ENCODE assay signal across 34 cellular contexts in the genomic region with DNA sequence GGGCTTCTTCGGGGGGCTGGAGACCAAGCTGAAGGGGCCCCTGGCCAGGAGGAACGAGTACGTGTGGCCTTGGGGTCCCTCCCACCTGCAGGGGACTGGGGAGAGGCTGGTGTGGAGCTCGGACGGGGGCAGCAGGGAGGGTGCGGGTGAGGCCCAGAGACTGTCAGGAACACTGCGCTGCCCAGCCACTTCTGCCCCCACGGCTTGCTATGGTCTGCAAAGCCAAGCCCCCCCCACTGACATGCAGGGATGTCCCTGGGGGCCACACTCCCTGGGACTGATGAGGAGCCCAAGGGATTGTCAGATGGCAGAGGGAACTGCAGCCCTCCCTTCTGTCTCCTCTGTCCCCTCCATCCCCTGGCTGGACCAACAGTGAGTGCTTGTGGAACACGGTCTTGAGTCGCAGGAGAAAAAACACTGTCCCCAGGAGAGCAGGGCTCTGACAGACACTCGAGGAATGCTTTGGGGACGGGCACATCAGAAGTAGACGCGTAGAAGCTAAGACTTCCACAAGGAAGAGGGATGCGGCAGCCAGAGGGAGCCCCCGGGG. TPM values are rescaled to one million over a fixed set of nuclear protein-coding genes. Genes with fewer than 3 reads are reported as not detected.
"Had no signal": no experiment of that assay in that cellular context is flagged by ENCODE, and none has a peak within 500 bp of the region (broad histone marks: within the 10 kb centered on the region; RNA-seq: fewer than 3 reads in every experiment).

No MANE protein-coding gene starts in this region.

- H3K4me3 ChIP-seq: ascending aorta, PC-9 had no signal

- H3K9me3 ChIP-seq: ascending aorta had no signal

- H3K27ac ChIP-seq: ascending aorta, PC-9, RWPE1, WERI-Rb-1 had no signal

- ATAC-seq: activated CD8-positive, alpha-beta memory T cell treated with anti-CD3 and anti-CD28 coated beads, Interleukin-2, amount 10 ng/mL, durations not matched to agents 7 days and 5 days; Right ventricle myocardium inferior had no signal

- DNase-seq: activated CD4-positive, alpha-beta memory T cell treated with anti-CD3 and anti-CD28 coated beads, Interleukin-2, amount 10 ng/mL, durations not matched to agents 7 days and 5 days; activated CD4-positive, alpha-beta T cell treated with anti-CD3 and anti-CD28 coated beads for 1 hour; activated CD4-positive, alpha-beta T cell treated with anti-CD3 and anti-CD28 coated beads for 48 hours; activated CD4-positive, CD25-positive, alpha-beta regulatory T cell; activated CD8-positive, alpha-beta memory T cell treated with anti-CD3 and anti-CD28 coated beads for 24 hours; activated CD8-positive, alpha-beta memory T cell treated with anti-CD3 and anti-CD28 coated beads, Interleukin-2, amount 10 ng/mL, durations not matched to agents 7 days and 5 days; activated CD8-positive, alpha-beta memory T cell treated with anti-CD3 and anti-CD28 coated beads, Interleukin-2, amount 50 U/mL, for 48 hours; activated gamma-delta T cell; activated naive CD4-positive, alpha-beta T cell treated with anti-CD3 and anti-CD28 coated beads, Interleukin-2, amount 10 ng/mL, durations not matched to agents 7 days and 5 days; activated naive CD8-positive, alpha-beta T cell treated with anti-CD3 and anti-CD28 coated beads, Interleukin-2, amount 10 ng/mL, durations not matched to agents 7 days and 5 days; amygdala; NCI-H1105; NCI-H1436; NCI-H1694; NCI-H1930; NCI-H345; NCI-H526; NCI-H748 treated with DMSO at 0.1 percent for 48 hours; NK-92 treated with Interleukin-12 subunit alpha and Interleukin-12 subunit beta, amount 100 ng/mL, for 24 hours; PC-9; SW 1271; T-helper 1 cell; T-helper 2 cell; T1000; WERI-Rb-1 had no signal

- FAIRE-seq: RCC 7860 had no signal

- H3K36me3 Mint-ChIP-seq: activated CD8-positive, alpha-beta memory T cell treated with anti-CD3 and anti-CD28 coated beads, Interleukin-2, amount 10 ng/mL, durations not matched to agents 7 days and 5 days; activated naive CD4-positive, alpha-beta T cell treated with anti-CD3 and anti-CD28 coated beads, Interleukin-2, amount 10 ng/mL, durations not matched to agents 7 days and 5 days; activated naive CD8-positive, alpha-beta T cell treated with anti-CD3 and anti-CD28 coated beads, Interleukin-2, amount 10 ng/mL, durations not matched to agents 7 days and 5 days had no signal

- H3K27ac Mint-ChIP-seq: activated CD4-positive, alpha-beta memory T cell treated with anti-CD3 and anti-CD28 coated beads, Interleukin-2, amount 10 ng/mL, durations not matched to agents 7 days and 5 days; activated CD8-positive, alpha-beta memory T cell treated with anti-CD3 and anti-CD28 coated beads, Interleukin-2, amount 10 ng/mL, durations not matched to agents 7 days and 5 days; activated naive CD4-positive, alpha-beta T cell treated with anti-CD3 and anti-CD28 coated beads, Interleukin-2, amount 10 ng/mL, durations not matched to agents 7 days and 5 days; activated naive CD8-positive, alpha-beta T cell treated with anti-CD3 and anti-CD28 coated beads, Interleukin-2, amount 10 ng/mL, durations not matched to agents 7 days and 5 days; activated T-helper 2 cell treated with anti-CD3 and anti-CD28 coated beads, Interferon-gamma antibody, Interleukin-2, Interleukin-4, amounts not matched to agents 10 μg/mL and 5 μg/mL and 100 μg/mL, durations not matched to agents 14 hours and 24 hours and 36 hours had no signal

- H3K4me2 ChIP-seq: PC-9 had no signal

- H3K4me1 ChIP-seq: ascending aorta had no signal

- H3K9me3 Mint-ChIP-seq: activated CD4-positive, alpha-beta memory T cell treated with anti-CD3 and anti-CD28 coated beads, Interleukin-2, amount 10 ng/mL, durations not matched to agents 7 days and 5 days; activated naive CD4-positive, alpha-beta T cell treated with anti-CD3 and anti-CD28 coated beads, Interleukin-2, amount 10 ng/mL, durations not matched to agents 7 days and 5 days; activated naive CD8-positive, alpha-beta T cell treated with anti-CD3 and anti-CD28 coated beads, Interleukin-2, amount 10 ng/mL, durations not matched to agents 7 days and 5 days; activated T-helper 2 cell treated with anti-CD3 and anti-CD28 coated beads, Interferon-gamma antibody, Interleukin-2, Interleukin-4, amounts not matched to agents 10 μg/mL and 5 μg/mL and 100 μg/mL, durations not matched to agents 14 hours and 24 hours and 36 hours had no signal

- H2AFZ ChIP-seq: PC-9 had no signal

- H3K36me3 ChIP-seq: WERI-Rb-1 had no signal

- H3K27me3 ChIP-seq: ascending aorta had no signal

RNA-seq across cellular contexts. Expression of a gene that starts 34.6 kb away (rescaled TPM):
- total RNA-seq: activated CD4-positive, alpha-beta memory T cell treated with anti-CD3 and anti-CD28 coated beads, Interleukin-2, amount 10 ng/mL, durations not matched to agents 7 days and 5 days; activated CD8-positive, alpha-beta memory T cell treated with anti-CD3 and anti-CD28 coated beads, Interleukin-2, amount 10 ng/mL, durations not matched to agents 7 days and 5 days; activated naive CD8-positive, alpha-beta T cell treated with anti-CD3 and anti-CD28 coated beads, Interleukin-2, amount 10 ng/mL, durations not matched to agents 7 days and 5 days; activated T-helper 2 cell treated with anti-CD3 and anti-CD28 coated beads, Interferon-gamma antibody, Interleukin-2, Interleukin-4, amounts not matched to agents 10 μg/mL and 5 μg/mL and 100 μg/mL, durations not matched to agents 14 hours and 24 hours and 36 hours; ascending aorta; cardiac septum; M059J; NCI-H460; PC-9; Right ventricle myocardium inferior had no signal
- polyA plus RNA-seq: adipose tissue had no signal
